ENCODE assay signal across 8 cellular contexts in the genomic region with DNA sequence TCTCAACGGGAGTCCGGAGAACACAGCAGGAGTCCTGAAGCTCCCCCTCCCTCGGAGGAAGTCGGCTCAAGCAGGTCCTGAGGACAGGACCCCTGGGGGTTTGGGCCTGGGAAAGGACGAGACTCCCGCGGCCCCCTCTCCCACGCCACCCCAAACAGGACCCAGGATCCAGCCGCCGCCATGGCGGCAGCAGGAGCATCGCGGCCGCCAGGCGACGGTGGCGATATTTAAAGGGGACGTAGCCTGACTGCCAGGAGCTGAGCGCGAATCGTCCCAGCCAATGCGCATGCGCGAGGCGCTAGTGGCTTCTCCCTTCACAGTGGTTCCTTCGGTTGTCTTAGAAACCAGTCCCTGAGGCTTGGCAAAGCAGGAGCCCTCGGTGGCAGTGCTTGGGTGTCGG.
DNase-seq lines count a peak whose midpoint lies in the region; ATAC-seq and TF ChIP-seq lines count a peak whose summit lies in the region.
"Not testable (repeated sequence)": the region's sequence is repeated elsewhere in the genome, so short reads cannot be mapped to it uniquely, and the experiment has no call there.

No MANE protein-coding gene starts in this region.

- H3K9me3 ChIP-seq in CD8-positive, alpha-beta T cell (ENCODE audit: low read length); HAP-1; MM.1S (replicated peaks; ENCODE audit: insufficient read depth, low read length); colonic mucosa; iPS-18a (ENCODE audit: control insufficient read depth, low read depth, low read length): not testable (repeated sequence)

- not testable (repeated sequence) for TF ChIP-seq CTCF in CD8-positive, alpha-beta T cell (IDR thresholded peaks at IDR 0.05); MM.1S (IDR thresholded peaks at IDR 0.05; ENCODE audit: low read length); colonic mucosa (IDR thresholded peaks at IDR 0.05)

- H3K79me2 ChIP-seq in MM.1S (ENCODE audit: low read length) = not testable (repeated sequence)

- H3K4me3 Mint-ChIP-seq in CD8-positive, alpha-beta T cell = peak overlapping the region; percentile 50

- H3K9ac ChIP-seq in MM.1S (ENCODE audit: low read length); colonic mucosa (ENCODE audit: low read depth in 2 of 2, low read length in 2 of 2); iPS-18a (ENCODE audit: low read length): not testable (repeated sequence)

- not testable (repeated sequence) for H3F3A ChIP-seq in MM.1S (ENCODE audit: insufficient read depth, low read length)

- not testable (repeated sequence) for H3K9me3 Mint-ChIP-seq in CD8-positive, alpha-beta T cell

- POLR2A ChIA-PET in CD8-positive, alpha-beta T cell (lab: Charles Lee) = not testable (repeated sequence)

- not testable (repeated sequence) for H3K27me3 ChIP-seq in CD8-positive, alpha-beta T cell (ENCODE audit: insufficient read depth, low read length); HAP-1 (ENCODE audit: low read depth); MM.1S (replicated peaks; ENCODE audit: insufficient read depth, low read length); colonic mucosa; iPS-18a (ENCODE audit: control insufficient read depth, insufficient read depth, low read length)

- peak; percentile 63 for ATAC-seq in CD8-positive, alpha-beta T cell

- not testable (repeated sequence) for H3K9me2 ChIP-seq in MM.1S (replicated peaks; ENCODE audit: insufficient read depth, low read length)

- H3K36me3 Mint-ChIP-seq in CD8-positive, alpha-beta T cell = not testable (repeated sequence)

- intact Hi-C loops in CD8-positive, alpha-beta T cell (cut with DNase I, micrococcal nuclease); colonic mucosa (cut with DNase I); posterior vena cava (cut with DNase I): not testable (repeated sequence)

- in situ Hi-C loops in HAP-1 (cut with MboI; ENCODE audit: low sequenced_read_pairs) = not testable (repeated sequence)

- not testable (repeated sequence) for H3K4me1 ChIP-seq in CD8-positive, alpha-beta T cell (ENCODE audit: insufficient read depth, low read length); HAP-1; MM.1S (ENCODE audit: low read length); colonic mucosa; iPS-18a (ENCODE audit: control insufficient read depth, low read depth, low read length)

- CTCF ChIA-PET in CD8-positive, alpha-beta T cell (lab: Charles Lee) = not testable (repeated sequence)

- H4K20me1 ChIP-seq in MM.1S (ENCODE audit: insufficient read depth, low read length) = not testable (repeated sequence)

- H3K4me3 ChIP-seq in CD8-positive, alpha-beta T cell (ENCODE audit: low read depth, low read length) = peak overlapping the region; percentile 44
- H3K4me3 ChIP-seq in HAP-1 = not testable (repeated sequence)
- peak overlapping the region; percentile 33; the same call in 1 of the 2 replicates for H3K4me3 ChIP-seq in MM.1S (ENCODE audit: low read length)
- peak overlapping the region; percentile 25 for H3K4me3 ChIP-seq in colonic mucosa
- peak overlapping the region; percentile 27 for H3K4me3 ChIP-seq in iPS-18a (ENCODE audit: low read length)

- H2AFZ ChIP-seq in MM.1S (ENCODE audit: low read length) = not testable (repeated sequence)

- not testable (repeated sequence) for H3K36me3 ChIP-seq in CD8-positive, alpha-beta T cell (ENCODE audit: insufficient read depth, low read length); HAP-1 (replicated peaks); MM.1S (replicated peaks; ENCODE audit: insufficient read depth, low read length); colonic mucosa; iPS-18a (ENCODE audit: control insufficient read depth, low read depth, low read length)

- not testable (repeated sequence) for H3K4me1 Mint-ChIP-seq in CD8-positive, alpha-beta T cell (ENCODE audit: low read depth)

- H3K27me3 Mint-ChIP-seq in CD8-positive, alpha-beta T cell (ENCODE audit: low read depth) = not testable (repeated sequence)

- H3K27ac ChIP-seq in CD8-positive, alpha-beta T cell (ENCODE audit: low read depth, low read length); MM.1S (ENCODE audit: low read length); colonic mucosa; iPS-18a (ENCODE audit: low read length): not testable (repeated sequence)

- not testable (repeated sequence) for H3K27ac Mint-ChIP-seq in CD8-positive, alpha-beta T cell

- H3K4me2 ChIP-seq in MM.1S (ENCODE audit: low read depth, low read length) = not testable (repeated sequence)

- DNase-seq in CD8-positive, alpha-beta T cell = peak; percentile 48 to 80 (median 71)
- DNase-seq in HAP-1 (ENCODE audit: low spot score in 2 of 2) = peak; percentile 69 to 87
- peak; percentile 75 for DNase-seq in MM.1S
- peak; percentile 41 to 56 for DNase-seq in activated CD8-positive, alpha-beta memory T cell treated with anti-CD3 and anti-CD28 coated beads for 4 hours (ENCODE audit: low read depth in 2 of 2)
- DNase-seq in colonic mucosa = peak; percentile 89
- peak; percentile 94 for DNase-seq in posterior vena cava (ENCODE audit: low spot score)
- DNase-seq in stimulated activated CD8-positive, alpha-beta memory T cell treated with anti-CD3 and anti-CD28 coated beads, Interleukin-7, amount 100 ng/mL, for 4 hours (ENCODE audit: low read depth in 2 of 2) = peak; percentile 54 to 70
